8 cellular contexts compared by ENCODE assay signal in genomic region chr11:67508486-67509121, GRCh38. TPM values are rescaled to one million over a fixed set of nuclear protein-coding genes. Genes with fewer than 3 reads are reported as not detected.
DNase-seq lines count a peak whose midpoint lies in the region; ATAC-seq, FAIRE-seq and TF ChIP-seq lines count a peak whose summit lies in the region.

No MANE protein-coding gene starts in this region.

- peaks cover 2 to 4% of the 10 kb centered on the region in 2 donors for H3K36me3 ChIP-seq in kidney (ENCODE audit: control insufficient read depth in 1 of 2, insufficient read depth in 2 of 2, low read length in 2 of 2)

- FAIRE-seq in kidney (lab: Jason Lieb, UNC): no peak

- H3K4me1 ChIP-seq in kidney (ENCODE audit: control insufficient read depth in 1 of 2, insufficient read depth in 1 of 2, low read depth in 1 of 2, low read length in 2 of 2): peaks cover 19 to 30% of the 10 kb centered on the region in 2 donors

- intact Hi-C loops in kidney (cut with DNase I): no loop called here

- ATAC-seq in GM19035 (IDR thresholded peaks at IDR 0.05; ENCODE audit: unreplicated experiment) (peak; percentile 40), HG03342 (IDR thresholded peaks at IDR 0.05; ENCODE audit: unreplicated experiment) (peak; percentile 43)
- peak; percentile 32 to 42 for ATAC-seq in activated CD4-positive, CD25-positive, alpha-beta regulatory T cell treated with anti-CD3 and anti-CD28 coated beads, Interleukin-2, amount 50 U/mL, for 24 hours

- H3K27ac ChIP-seq in kidney (ENCODE audit: low read depth in 2 of 2, low read length in 2 of 2): peak overlapping the region; percentile 99 to 100

- H3K4me3 ChIP-seq in kidney (ENCODE audit: low read length in 2 of 2): peak overlapping the region; percentile 78 to 86

- H3K9me3 ChIP-seq in kidney (ENCODE audit: control insufficient read depth in 1 of 2, low read length in 2 of 2): no peaks in the 10 kb centered on the region

- TF ChIP-seq CTCF in AG09319 (IDR thresholded peaks at IDR 0.05; ENCODE audit: low read depth, low read length): no peak
- TF ChIP-seq CTCF in kidney (IDR thresholded peaks at IDR 0.05; ENCODE audit: borderline replicate concordance, extremely low read depth, insufficient read depth): no peak

- DNase-seq in AG09319 (ENCODE audit: extremely low read depth, low read depth): peak; percentile 92
- peak; percentile 92 for DNase-seq in NCI-H345 treated with DMSO at 0.1 percent for 48 hours (lab: John Stamatoyannopoulos, UW; ENCODE audit: unreplicated experiment)
- peak; percentile 98 for DNase-seq in cerebellar cortex (ENCODE audit: low spot score)
- DNase-seq in kidney: peak; percentile 99
- DNase-seq in stimulated activated CD4-positive, alpha-beta T cell treated with anti-CD3 and anti-CD28 coated beads, Interleukin-15, amount 100 ng/mL, for 1 hour (ENCODE audit: low read depth in 1 of 2, low spot score in 1 of 2): peak; percentile 97 to 98

- H3K9ac ChIP-seq in kidney (ENCODE audit: low read length in 2 of 2): peak overlapping the region; percentile 43 to 87

RNA-seq across cellular contexts. Expression of gene CDK2AP2, which starts 0.6 kb away (rescaled TPM):
- total RNA-seq in kidney: 98.4 TPM
- polyA plus RNA-seq in kidney (ENCODE audit: insufficient read depth, low read depth, low replicate concordance): 188 TPM

RNA-seq across cellular contexts. Expression of gene PITPNM1, which starts 3.4 kb away (rescaled TPM):
- 74.7 TPM for total RNA-seq in kidney
- polyA plus RNA-seq in kidney (ENCODE audit: insufficient read depth, low read depth, low replicate concordance): 19.3 TPM

RNA-seq across cellular contexts. Expression of gene CABP2, which starts 14.6 kb away (rescaled TPM):
- total RNA-seq in kidney: not detected
- polyA plus RNA-seq in kidney (ENCODE audit: insufficient read depth, low read depth, low replicate concordance): not detected

RNA-seq across cellular contexts. Expression of gene AIP, which starts 25.8 kb away (rescaled TPM):
- total RNA-seq in kidney: 61.5 TPM
- polyA plus RNA-seq in kidney (ENCODE audit: insufficient read depth, low read depth, low replicate concordance): 135 TPM

RNA-seq across cellular contexts. Expression of gene TMEM134, which starts 39.6 kb away (rescaled TPM):
- total RNA-seq in kidney: 65.5 TPM
- polyA plus RNA-seq in kidney (ENCODE audit: insufficient read depth, low read depth, low replicate concordance): 127 TPM

Comparison
In these comparisons a context has a peak if more than half of its experiments do, and no peak if none do; other contexts are left out.
1. Peak in every context shown above with its lines: DNase-seq, ATAC-seq, H3K4me3 ChIP-seq and H3K27ac ChIP-seq.